Comparison of ENCODE assay signal across 10 cellular contexts in the genomic region with DNA sequence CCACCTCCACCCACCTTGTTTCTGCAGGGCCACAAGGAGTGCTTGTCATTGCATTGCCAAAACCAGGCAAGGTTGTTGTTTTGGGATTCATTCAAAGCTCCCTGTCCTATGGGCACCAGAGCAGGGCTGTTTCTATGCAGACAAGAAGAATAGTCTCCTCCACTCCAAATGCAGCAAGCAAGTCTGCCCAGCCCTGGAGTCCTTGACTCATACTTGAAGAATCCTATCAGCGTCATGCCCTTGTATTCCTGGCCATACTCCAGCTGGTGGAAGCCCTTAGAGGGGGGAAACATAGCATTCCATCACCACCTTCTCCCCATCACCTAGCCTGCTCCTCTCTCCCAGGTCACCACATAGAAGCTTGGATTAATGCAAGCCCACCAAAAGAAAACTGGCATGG.
DNase-seq lines count a peak whose midpoint lies in the region; ATAC-seq, FAIRE-seq and TF ChIP-seq lines count a peak whose summit lies in the region.
"Had no signal": no experiment of that assay in that cellular context is flagged by ENCODE, and none has a peak within 500 bp of the region (broad histone marks: within the 10 kb centered on the region; RNA-seq: fewer than 3 reads in every experiment).

No MANE protein-coding gene starts in this region.

- peak overlapping the region; percentile 33; the same call in 1 of the 2 replicates for H3K4ac ChIP-seq in IMR-90 (ENCODE audit: low read depth, low read length)

- no peak for TF ChIP-seq RAD21 in IMR-90 (IDR thresholded peaks at IDR 0.05; ENCODE audit: low read length)

- no peaks in the 10 kb centered on the region for H3K36me3 Mint-ChIP-seq in activated T-cell treated with anti-CD3 and anti-CD28 coated beads, Interleukin-2, amount 50 U/mL, for 72 hours (ENCODE audit: insufficient read depth in 2 of 2)

- peak overlapping the region; percentile 1 for H2AFZ ChIP-seq in IMR-90 (replicated peaks; ENCODE audit: low read length, poor library complexity)
- H2AFZ ChIP-seq in OCI-LY7 (ENCODE audit: low read length): no peak overlapping the region

- peaks cover 9% of the 10 kb centered on the region for H3K4me1 Mint-ChIP-seq in activated T-cell treated with anti-CD3 and anti-CD28 coated beads, Interleukin-2, amount 50 U/mL, for 72 hours (ENCODE audit: low read depth)

- DNase-seq in Caki2 (ENCODE audit: low read depth): peak; percentile 71
- DNase-seq in IMR-90: peak; percentile 91
- peak; percentile 93 for DNase-seq in bronchial epithelial cell (ENCODE audit: low read depth)
- DNase-seq in lower lobe of right lung: no peak
- DNase-seq in UCSD-AML1 (lab: John Stamatoyannopoulos, UW; ENCODE audit: unreplicated experiment): no peak
- DNase-seq in OCI-LY7 (ENCODE audit: low spot score): no peak
- no peak for DNase-seq in NAMALWA (ENCODE audit: low spot score)
- DNase-seq in activated T-cell treated with anti-CD3 and anti-CD28 coated beads, Interleukin-2, amount 50 U/mL, for 72 hours: no peak
- DNase-seq: activated CD8-positive, alpha-beta T cell treated with anti-CD3 and anti-CD28 coated beads for 36 hours; Peyer's patch had no signal

- no peaks in the 10 kb centered on the region for H3K79me1 ChIP-seq in IMR-90 (ENCODE audit: low read depth in 1 of 2, low read length in 2 of 2)

- BruUV-seq in IMR-90 (replicated peaks; lab: Mats Ljungman, UMichigan): no TSS peak
- BruUV-seq in OCI-LY7 (replicated peaks; lab: Mats Ljungman, UMichigan): no TSS peak

- CTCF ChIA-PET in IMR-90 (lab: Yijun Ruan, JAX): interaction anchor here (0.7 to 1.0 kb wide), 2 partner anchors 17 to 46 kb away, joined by 3 read pairs; no protein-coding TSS in a partner anchor
- CTCF ChIA-PET in OCI-LY7 (lab: Charles Lee; ENCODE audit: unreplicated experiment): no interaction called here

- peak overlapping the region; percentile 6 for H3K18ac ChIP-seq in IMR-90 (ENCODE audit: low read depth, low read length)

- TF ChIP-seq CTCF in IMR-90 (conservative IDR thresholded peaks at IDR 0.05; ENCODE audit: low read depth, low read length): no peak
- no peak for TF ChIP-seq CTCF in bronchial epithelial cell (IDR thresholded peaks at IDR 0.05; ENCODE audit: insufficient read depth, low read length, severe bottlenecking)
- TF ChIP-seq CTCF in lower lobe of right lung (IDR thresholded peaks at IDR 0.05): no peak
- TF ChIP-seq CTCF in OCI-LY7 (conservative IDR thresholded peaks at IDR 0.05; ENCODE audit: low read length): no peak

- H3K4me3 Mint-ChIP-seq in activated T-cell treated with anti-CD3 and anti-CD28 coated beads, Interleukin-2, amount 50 U/mL, for 72 hours: no peak overlapping the region
- H3K4me3 Mint-ChIP-seq: activated CD8-positive, alpha-beta T cell treated with anti-CD3 and anti-CD28 coated beads for 36 hours had no signal

- H3K4me1 ChIP-seq in IMR-90 (ENCODE audit: control insufficient read depth, insufficient read depth, low read length) (peaks cover 5% of the 10 kb centered on the region), lower lobe of right lung (peaks cover 8% of the 10 kb centered on the region), OCI-LY7 (ENCODE audit: insufficient read depth, low read length, poor library complexity, severe bottlenecking) (no peaks in the 10 kb centered on the region)
- H3K4me1 ChIP-seq: Peyer's patch had no signal

- dilution Hi-C loops in IMR-90 (cut with HindIII; ENCODE audit: low sequenced_read_pairs, unreplicated experiment): no loop called here

- H4K20me1 ChIP-seq in IMR-90 (ENCODE audit: insufficient read depth, low read length) (no peaks in the 10 kb centered on the region), OCI-LY7 (ENCODE audit: insufficient read depth, low read length) (no peaks in the 10 kb centered on the region)

- H4K5ac ChIP-seq in IMR-90 (ENCODE audit: low read depth, low read length): no peak overlapping the region

- 0 out of 2 replicates have a peak overlapping the region, but pooled peaks have one; percentile 11 for H3K27ac ChIP-seq in IMR-90 (ENCODE audit: insufficient read depth, low read length)
- H3K27ac ChIP-seq in lower lobe of right lung: no peak overlapping the region
- H3K27ac ChIP-seq in OCI-LY7 (ENCODE audit: low read depth, low read length, poor library complexity, severe bottlenecking): no peak overlapping the region
- H3K27ac ChIP-seq: Peyer's patch had no signal

- no peak overlapping the region for H3K9ac ChIP-seq in IMR-90 (ENCODE audit: low read depth, low read length)

- H2BK5ac ChIP-seq in IMR-90 (ENCODE audit: low read depth, low read length, poor library complexity, severe bottlenecking): no peak overlapping the region

- H2BK120ac ChIP-seq in IMR-90 (ENCODE audit: low read depth, low read length): peak overlapping the region; percentile 48; the same call in 1 of the 2 replicates

- no peaks in the 10 kb centered on the region for H3K79me2 ChIP-seq in OCI-LY7 (ENCODE audit: insufficient read depth, low read depth, low read length)

- in situ Hi-C loops in Caki2 (cut with HindIII; ENCODE audit: low pct_unique_long_range_greater_than_20kb, low sequenced_read_pairs): no loop called here
- in situ Hi-C loops in IMR-90 (cut with MboI; ENCODE audit: low sequenced_read_pairs): no loop called here

- no peak overlapping the region for H3K14ac ChIP-seq in IMR-90 (replicated peaks; ENCODE audit: low read depth, low read length)

- H3K9me2 ChIP-seq in OCI-LY7 (ENCODE audit: insufficient read depth, low read length): no peaks in the 10 kb centered on the region

- no peak overlapping the region for H2AK9ac ChIP-seq in IMR-90 (replicated peaks; ENCODE audit: low read depth, low read length, poor library complexity)

- peaks cover 19% of the 10 kb centered on the region for H3K27me3 ChIP-seq in IMR-90 (ENCODE audit: control insufficient read depth, insufficient read depth, low read length)
- no peaks in the 10 kb centered on the region for H3K27me3 ChIP-seq in bronchial epithelial cell (ENCODE audit: control insufficient read depth, insufficient read depth, low read length)
- H3K27me3 ChIP-seq in lower lobe of right lung (ENCODE audit: low read depth): peaks cover 3% of the 10 kb centered on the region
- H3K27me3 ChIP-seq: Peyer's patch had no signal

- WGBS in IMR-90 (ENCODE audit: extremely low coverage in 2 of 2, insufficient read length in 1 of 2), 2 experiments: no CpG with 5 or more reads among the region's 1 CpG

- H3K9me1 ChIP-seq in IMR-90 (ENCODE audit: insufficient read depth, low read length): peaks cover 3% of the 10 kb centered on the region; the same call in 1 of the 2 replicates

- H3K56ac ChIP-seq in IMR-90 (ENCODE audit: extremely low read depth, insufficient read depth, low read length): no peak overlapping the region

- 0 out of 2 replicates have a peak overlapping the region, but pooled peaks have one; percentile 11 for H2AK5ac ChIP-seq in IMR-90 (ENCODE audit: low read depth, low read length)

- peak overlapping the region; percentile 28; the same call in 1 of the 2 replicates for H2BK20ac ChIP-seq in IMR-90 (ENCODE audit: low read depth, low read length)

- intact Hi-C loops in IMR-90 (cut with micrococcal nuclease): no loop called here
- intact Hi-C loops in lower lobe of right lung (cut with DNase I): no loop called here
- intact Hi-C loops in OCI-LY7 (cut with micrococcal nuclease; ENCODE audit: unreplicated experiment): no loop called here

- H3K4me3 ChIP-seq in IMR-90 (ENCODE audit: insufficient read depth, low read depth, low read length) (no peak overlapping the region), bronchial epithelial cell (ENCODE audit: low read depth, low read length) (no peak overlapping the region), lower lobe of right lung (no peak overlapping the region), OCI-LY7 (ENCODE audit: low read depth, low read length, poor library complexity, severe bottlenecking) (no peak overlapping the region)
- H3K4me3 ChIP-seq: Peyer's patch had no signal

- peaks cover 30% of the 10 kb centered on the region for H3K27me3 Mint-ChIP-seq in activated T-cell treated with anti-CD3 and anti-CD28 coated beads, Interleukin-2, amount 50 U/mL, for 72 hours (ENCODE audit: low read depth)

- FAIRE-seq in bronchial epithelial cell (lab: Jason Lieb, UNC): peak; percentile 36

- H3K36me3 ChIP-seq in IMR-90 (ENCODE audit: control insufficient read depth, insufficient read depth, low read length): no peaks in the 10 kb centered on the region
- H3K36me3 ChIP-seq in bronchial epithelial cell (ENCODE audit: control insufficient read depth, insufficient read depth, low read length): no peaks in the 10 kb centered on the region
- H3K36me3 ChIP-seq in lower lobe of right lung: no peaks in the 10 kb centered on the region
- no peaks in the 10 kb centered on the region for H3K36me3 ChIP-seq in OCI-LY7 (ENCODE audit: insufficient read depth, low read length)
- H3K36me3 ChIP-seq: Peyer's patch had no signal

- H3K9me3 Mint-ChIP-seq in activated T-cell treated with anti-CD3 and anti-CD28 coated beads, Interleukin-2, amount 50 U/mL, for 72 hours: no peaks in the 10 kb centered on the region
- H3K9me3 Mint-ChIP-seq: activated CD8-positive, alpha-beta T cell treated with anti-CD3 and anti-CD28 coated beads for 36 hours had no signal

- no peak overlapping the region for H3K27ac Mint-ChIP-seq in activated T-cell treated with anti-CD3 and anti-CD28 coated beads, Interleukin-2, amount 50 U/mL, for 72 hours
- H3K27ac Mint-ChIP-seq: activated CD8-positive, alpha-beta T cell treated with anti-CD3 and anti-CD28 coated beads for 36 hours had no signal

- no peak for TF ChIP-seq POLR2A in IMR-90 (IDR thresholded peaks at IDR 0.05; ENCODE audit: low read depth, low read length)

- no peak overlapping the region for H3K23ac ChIP-seq in IMR-90 (ENCODE audit: low read depth, low read length)

- H4K8ac ChIP-seq in IMR-90 (ENCODE audit: low read depth in 2 of 2, low read length in 2 of 2): no peak overlapping the region

- peak overlapping the region; percentile 4; the same call in 1 of the 2 replicates for H3K4me2 ChIP-seq in IMR-90 (ENCODE audit: low read depth, low read length)
- no peak overlapping the region for H3K4me2 ChIP-seq in OCI-LY7 (ENCODE audit: low read length)

- POLR2A ChIA-PET in IMR-90 (lab: Charles Lee; ENCODE audit: unreplicated experiment) (no interaction called here), OCI-LY7 (lab: Charles Lee) (no interaction called here)

- no peaks in the 10 kb centered on the region for H3K9me3 ChIP-seq in IMR-90 (ENCODE audit: control insufficient read depth, insufficient read depth, low read length)
- no peaks in the 10 kb centered on the region for H3K9me3 ChIP-seq in lower lobe of right lung
- H3K9me3 ChIP-seq in OCI-LY7 (ENCODE audit: low read length): no peaks in the 10 kb centered on the region
- H3K9me3 ChIP-seq: Peyer's patch had no signal

- 0 out of 2 replicates have a peak overlapping the region, but pooled peaks have one; percentile 49 for H4K91ac ChIP-seq in IMR-90 (ENCODE audit: insufficient read depth, low read depth, low read length)

- H2BK15ac ChIP-seq in IMR-90 (ENCODE audit: low read depth, low read length): no peak overlapping the region

- ATAC-seq in IMR-90 (ENCODE audit: low read depth): peak; percentile 97
- ATAC-seq in lower lobe of right lung: peak; percentile 69 to 78
- ATAC-seq in activated T-cell treated with anti-CD3 and anti-CD28 coated beads, Interleukin-2, amount 50 U/mL, for 72 hours (replicated peaks in 1 of 2): no peak
- ATAC-seq: activated CD8-positive, alpha-beta T cell treated with anti-CD3 and anti-CD28 coated beads for 36 hours had no signal

TF ChIP-seq in IMR-90, 13 proteins besides CTCF, POLR2A, EP300 and RAD21 (continues in another document):
- no peak for TF ChIP-seq NFE2L2 (IDR thresholded peaks at IDR 0.05; ENCODE audit: low read depth, low read length)

Comparison
In these comparisons a context has a peak if more than half of its experiments do, and no peak if none do; other contexts are left out.
1. DNase-seq: peak in Caki2 (single experiment), IMR-90 (single experiment) and bronchial epithelial cell (single experiment); none in lower lobe of right lung (single experiment), UCSD-AML1 (single experiment), OCI-LY7 (single experiment), NAMALWA (single experiment) and activated T-cell treated with anti-CD3 and anti-CD28 coated beads, Interleukin-2, amount 50 U/mL, for 72 hours (0 of 2).
2. ATAC-seq: peak in IMR-90 (single experiment) and lower lobe of right lung (2 of 2); none in activated T-cell treated with anti-CD3 and anti-CD28 coated beads, Interleukin-2, amount 50 U/mL, for 72 hours (0 of 2).